ENCODE assay signal across 21 cellular contexts in the genomic region with DNA sequence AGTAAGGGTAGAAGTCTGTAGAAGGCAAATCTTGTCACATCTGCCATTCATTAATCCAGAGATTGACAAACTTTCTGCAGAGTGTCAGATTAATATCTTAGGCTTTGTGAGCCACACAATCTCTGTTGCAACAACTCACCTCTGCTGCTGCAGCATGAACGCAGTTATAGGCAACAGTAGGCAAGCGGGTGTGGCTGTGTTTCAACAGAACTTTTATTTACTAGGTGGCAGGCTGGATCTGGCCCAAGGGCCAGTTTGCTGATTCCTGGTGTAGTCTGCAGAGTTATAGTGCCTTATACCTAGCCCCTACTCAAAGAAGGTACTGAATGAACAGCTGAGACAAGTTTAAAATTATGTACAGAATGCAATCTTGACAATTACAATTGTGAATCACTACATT.
DNase-seq lines count a peak whose midpoint lies in the region; ATAC-seq lines count a peak whose summit lies in the region.
"Had no signal": no experiment of that assay in that cellular context is flagged by ENCODE, and none has a peak within 500 bp of the region (broad histone marks: within the 10 kb centered on the region; RNA-seq: fewer than 3 reads in every experiment).

No MANE protein-coding gene starts in this region.

- H3K36me3 Mint-ChIP-seq in stimulated activated naive CD8-positive, alpha-beta T cell treated with anti-CD3 and anti-CD28 coated beads, Interleukin-15, Interleukin-2, amounts not matched to agents 100 ng/mL and 50 ng/mL, for 24 hours (ENCODE audit: low read depth): peaks cover 41% of the 10 kb centered on the region
- peaks cover 66% of the 10 kb centered on the region for H3K36me3 Mint-ChIP-seq in activated naive CD8-positive, alpha-beta T cell treated with anti-CD3 and anti-CD28 coated beads for 36 hours

- peak overlapping the region; percentile 86 for H3K27ac Mint-ChIP-seq in stimulated activated naive CD8-positive, alpha-beta T cell treated with anti-CD3 and anti-CD28 coated beads, Interleukin-15, Interleukin-2, amounts not matched to agents 100 ng/mL and 50 ng/mL, for 24 hours
- no peak overlapping the region for H3K27ac Mint-ChIP-seq in stimulated activated naive CD8-positive, alpha-beta T cell treated with anti-CD3 and anti-CD28 coated beads, Interleukin-15, amount 100 ng/mL, for 72 hours
- H3K27ac Mint-ChIP-seq in activated naive CD8-positive, alpha-beta T cell treated with anti-CD3 and anti-CD28 coated beads for 36 hours: peak overlapping the region; percentile 51
- H3K27ac Mint-ChIP-seq: nephron progenitor cell had no signal

- no peaks in the 10 kb centered on the region for H3K9me3 Mint-ChIP-seq in stimulated activated naive CD8-positive, alpha-beta T cell treated with anti-CD3 and anti-CD28 coated beads, Interleukin-15, Interleukin-2, amounts not matched to agents 100 ng/mL and 50 ng/mL, for 24 hours
- H3K9me3 Mint-ChIP-seq in stimulated activated naive CD8-positive, alpha-beta T cell treated with anti-CD3 and anti-CD28 coated beads, Interleukin-15, amount 100 ng/mL, for 72 hours: peaks cover 0 to 4% of the 10 kb centered on the region in 2 donors
- H3K9me3 Mint-ChIP-seq in activated naive CD8-positive, alpha-beta T cell treated with anti-CD3 and anti-CD28 coated beads for 36 hours: peaks cover 3% of the 10 kb centered on the region
- H3K9me3 Mint-ChIP-seq: activated T-cell treated with anti-CD3 and anti-CD28 coated beads, Interleukin-2, amount 50 U/mL, for 72 hours; nephron progenitor cell had no signal

- no peak for ATAC-seq in stimulated activated naive CD8-positive, alpha-beta T cell treated with anti-CD3 and anti-CD28 coated beads, Interleukin-15, amount 100 ng/mL, for 72 hours
- peak; percentile 21 for ATAC-seq in left lobe of liver
- ATAC-seq in HG02571 (IDR thresholded peaks at IDR 0.05; ENCODE audit: unreplicated experiment): no peak
- no peak for ATAC-seq in HG03432 (IDR thresholded peaks at IDR 0.05; ENCODE audit: unreplicated experiment)
- ATAC-seq in GM18867 (IDR thresholded peaks at IDR 0.05; ENCODE audit: unreplicated experiment): no peak

- no peak for DNase-seq in stimulated activated naive CD8-positive, alpha-beta T cell treated with anti-CD3 and anti-CD28 coated beads, Interleukin-15, amount 100 ng/mL, for 72 hours
- no peak for DNase-seq in activated naive CD8-positive, alpha-beta T cell treated with anti-CD3 and anti-CD28 coated beads for 36 hours
- DNase-seq in left lobe of liver (ENCODE audit: low spot score): no peak
- DNase-seq: activated CD4-positive, alpha-beta T cell treated with anti-CD3 and anti-CD28 coated beads for 4 hours; activated T-cell treated with anti-CD3 and anti-CD28 coated beads, Interleukin-2, amount 50 U/mL, for 72 hours; effector CD4-positive, alpha-beta T cell; glutamatergic neuron; Karpas-422; NCI-H187; NCI-H2171; NCI-H510A treated with DMSO at 0.1 percent for 48 hours; nephron progenitor cell; ovary; PC-9; SHP77; spleen; stimulated activated CD4-positive, alpha-beta T cell treated with anti-CD3 and anti-CD28 coated beads, Interleukin-2, amount 100 ng/mL, for 48 hours had no signal

- H3K4me1 Mint-ChIP-seq in stimulated activated naive CD8-positive, alpha-beta T cell treated with anti-CD3 and anti-CD28 coated beads, Interleukin-15, Interleukin-2, amounts not matched to agents 100 ng/mL and 50 ng/mL, for 24 hours (ENCODE audit: low read depth): peaks cover 80% of the 10 kb centered on the region
- H3K4me1 Mint-ChIP-seq in stimulated activated naive CD8-positive, alpha-beta T cell treated with anti-CD3 and anti-CD28 coated beads, Interleukin-15, amount 100 ng/mL, for 72 hours: peaks cover 72% of the 10 kb centered on the region
- H3K4me1 Mint-ChIP-seq in activated naive CD8-positive, alpha-beta T cell treated with anti-CD3 and anti-CD28 coated beads for 36 hours: peaks cover 59% of the 10 kb centered on the region

- H3K4me3 Mint-ChIP-seq in stimulated activated naive CD8-positive, alpha-beta T cell treated with anti-CD3 and anti-CD28 coated beads, Interleukin-15, Interleukin-2, amounts not matched to agents 100 ng/mL and 50 ng/mL, for 24 hours: peak overlapping the region; percentile 32
- no peak overlapping the region for H3K4me3 Mint-ChIP-seq in stimulated activated naive CD8-positive, alpha-beta T cell treated with anti-CD3 and anti-CD28 coated beads, Interleukin-15, amount 100 ng/mL, for 72 hours
- H3K4me3 Mint-ChIP-seq in activated naive CD8-positive, alpha-beta T cell treated with anti-CD3 and anti-CD28 coated beads for 36 hours: no peak overlapping the region
- H3K4me3 Mint-ChIP-seq: nephron progenitor cell had no signal

- H3K27me3 Mint-ChIP-seq in stimulated activated naive CD8-positive, alpha-beta T cell treated with anti-CD3 and anti-CD28 coated beads, Interleukin-15, Interleukin-2, amounts not matched to agents 100 ng/mL and 50 ng/mL, for 24 hours: no peaks in the 10 kb centered on the region
- no peaks in the 10 kb centered on the region for H3K27me3 Mint-ChIP-seq in stimulated activated naive CD8-positive, alpha-beta T cell treated with anti-CD3 and anti-CD28 coated beads, Interleukin-15, amount 100 ng/mL, for 72 hours
- H3K27me3 Mint-ChIP-seq in activated naive CD8-positive, alpha-beta T cell treated with anti-CD3 and anti-CD28 coated beads for 36 hours: no peaks in the 10 kb centered on the region

Comparison
In these comparisons a context has a peak if more than half of its experiments do, and no peak if none do; other contexts are left out.
1. H3K27ac Mint-ChIP-seq: peak in stimulated activated naive CD8-positive, alpha-beta T cell treated with anti-CD3 and anti-CD28 coated beads, Interleukin-15, Interleukin-2, amounts not matched to agents 100 ng/mL and 50 ng/mL, for 24 hours (single experiment) and activated naive CD8-positive, alpha-beta T cell treated with anti-CD3 and anti-CD28 coated beads for 36 hours (single experiment); none in stimulated activated naive CD8-positive, alpha-beta T cell treated with anti-CD3 and anti-CD28 coated beads, Interleukin-15, amount 100 ng/mL, for 72 hours (0 of 2).